In genomic region chrX:135974279-135974856, GRCh38 we compare ENCODE assay signal across 1 cellular context.
TF ChIP-seq lines count a peak whose summit lies in the region.

No MANE protein-coding gene starts in this region.

TF ChIP-seq in HepG2, 621 proteins besides CTCF, POLR2A, EP300 and RAD21 (continued from another document):
- TF ChIP-seq ZBTB25 (CRISPR knock-in tag; IDR thresholded peaks at IDR 0.05) (no peak), STAT6 (CRISPR knock-in tag; IDR thresholded peaks at IDR 0.05; ENCODE audit: borderline replicate concordance) (no peak), ZNF430 (CRISPR knock-in tag; IDR thresholded peaks at IDR 0.05) (no peak), MAF1 (CRISPR knock-in tag; IDR thresholded peaks at IDR 0.05; ENCODE audit: borderline replicate concordance) (no peak), BCL3 (CRISPR knock-in tag; IDR thresholded peaks at IDR 0.05) (no peak), ZNF704 (CRISPR knock-in tag; IDR thresholded peaks at IDR 0.05; ENCODE audit: borderline replicate concordance) (no peak), HNRNPH1 (optimal IDR thresholded peaks at IDR 0.05; ENCODE audit: low read depth, low read length) (no peak), ZBTB43 (CRISPR knock-in tag; conservative IDR thresholded peaks at IDR 0.05) (no peak), ATF7 (IDR thresholded peaks at IDR 0.05) (no peak), ATF7 (CRISPR knock-in tag; IDR thresholded peaks at IDR 0.05) (no peak), ZNF224 (CRISPR knock-in tag; IDR thresholded peaks at IDR 0.05) (no peak), TBL1XR1 (IDR thresholded peaks at IDR 0.05; ENCODE audit: borderline replicate concordance, low read length, partially characterized antibody) (no peak), ZFY (CRISPR knock-in tag; IDR thresholded peaks at IDR 0.05) (no peak), KLF16 (CRISPR knock-in tag; IDR thresholded peaks at IDR 0.05) (no peak), HOMEZ (CRISPR knock-in tag; IDR thresholded peaks at IDR 0.05; ENCODE audit: low read depth) (no peak), TFDP1 (CRISPR knock-in tag; IDR thresholded peaks at IDR 0.05; ENCODE audit: borderline replicate concordance) (no peak), NFIB (CRISPR knock-in tag; IDR thresholded peaks at IDR 0.05; ENCODE audit: borderline replicate concordance) (no peak), CBX5 (CRISPR knock-in tag; IDR thresholded peaks at IDR 0.05; ENCODE audit: borderline replicate concordance) (no peak), CHD2 (IDR thresholded peaks at IDR 0.05; ENCODE audit: low read depth, low read length) (no peak), REST (IDR thresholded peaks at IDR 0.05; ENCODE audit: borderline replicate concordance in 1 of 2, low read depth in 1 of 2, low read length in 2 of 2) (no peak)
